11 cellular contexts compared by ENCODE assay signal in genomic region chr15:91263632-91264477, GRCh38.
DNase-seq lines count a peak whose midpoint lies in the region; ATAC-seq and TF ChIP-seq lines count a peak whose summit lies in the region.
"Had no signal": no experiment of that assay in that cellular context is flagged by ENCODE, and none has a peak within 500 bp of the region (broad histone marks: within the 10 kb centered on the region; RNA-seq: fewer than 3 reads in every experiment).

No MANE protein-coding gene starts in this region.

- H3K27me3 Mint-ChIP-seq in MCF 10A (ENCODE audit: insufficient read depth, unreplicated experiment) (no peaks in the 10 kb centered on the region), Caco-2 (ENCODE audit: insufficient read depth, unreplicated experiment) (no peaks in the 10 kb centered on the region)
- H3K27me3 Mint-ChIP-seq: brain had no signal

- 0 out of 2 replicates have a peak overlapping the region, but pooled peaks have one; percentile 19 for H3K4me2 ChIP-seq in HCT116 (ENCODE audit: low read length)

- H3K27ac ChIP-seq in HCT116 (ENCODE audit: low read depth, low read length) (no peak overlapping the region), stomach (peak overlapping the region in 4 of 5 donors; percentile 3 to 56 (median 6))
- H3K27ac ChIP-seq: SJCRH30 had no signal

- H4K20me1 ChIP-seq in HCT116 (ENCODE audit: insufficient read depth): no peaks in the 10 kb centered on the region

- POLR2A ChIA-PET in HCT116 (lab: Charles Lee) (no interaction called here), MCF 10A (lab: Yijun Ruan, JAX) (interaction anchor here (0.9 to 1.8 kb wide), 6 partner anchors 9 to 242 kb away, joined by 3 to 9 read pairs (median 4); partner anchors contain the start of gene VPS33B), Caco-2 (lab: Charles Lee) (no interaction called here)

- WGBS in stomach, 5 donors: 46 to 59% (median 57%) methylated on average over 15 of the region's 15 CpGs

- H3K4me1 ChIP-seq in HCT116 (ENCODE audit: control insufficient read depth in 1 of 2, insufficient read depth in 2 of 2, low read length in 2 of 2) (peaks cover 0 to 6% of the 10 kb centered on the region in 2 experiments; a peak in 1 of 4 replicates), stomach (peaks cover 0 to 13% (median 3%) of the 10 kb centered on the region in 4 donors), Caco-2 (no peaks in the 10 kb centered on the region)
- H3K4me1 ChIP-seq: SJCRH30 had no signal

- H2AFZ ChIP-seq in HCT116 (ENCODE audit: low read depth, low read length, poor library complexity, severe bottlenecking): no peak overlapping the region

- H3K36me3 Mint-ChIP-seq in MCF 10A (ENCODE audit: insufficient read depth, unreplicated experiment): no peaks in the 10 kb centered on the region
- no peaks in the 10 kb centered on the region for H3K36me3 Mint-ChIP-seq in Caco-2 (ENCODE audit: insufficient read depth, unreplicated experiment)
- H3K36me3 Mint-ChIP-seq: brain had no signal

- no peak for ATAC-seq in HCT116
- ATAC-seq in GM18858 (IDR thresholded peaks at IDR 0.05; ENCODE audit: unreplicated experiment): no peak
- ATAC-seq in HG03095 (IDR thresholded peaks at IDR 0.05; ENCODE audit: unreplicated experiment): no peak

- H3K36me3 ChIP-seq in HCT116 (ENCODE audit: control insufficient read depth in 1 of 2, insufficient read depth in 2 of 2, low read length in 2 of 2): no peaks in the 10 kb centered on the region
- no peaks in the 10 kb centered on the region for H3K36me3 ChIP-seq in stomach
- H3K36me3 ChIP-seq in Caco-2 (ENCODE audit: control insufficient read depth, insufficient read depth, low read length): no peaks in the 10 kb centered on the region
- H3K36me3 ChIP-seq: SJCRH30 had no signal

- TF ChIP-seq RAD21 in HCT116 (IDR thresholded peaks at IDR 0.05; ENCODE audit: low read depth): no peak

- H3K9me3 Mint-ChIP-seq in MCF 10A (ENCODE audit: unreplicated experiment) (no peaks in the 10 kb centered on the region), Caco-2 (ENCODE audit: unreplicated experiment) (no peaks in the 10 kb centered on the region)
- H3K9me3 Mint-ChIP-seq: brain had no signal

- H3K27me3 ChIP-seq in HCT116 (ENCODE audit: insufficient read depth, low read length): no peaks in the 10 kb centered on the region; the same call in 1 of the 2 replicates
- peaks cover 0 to 8% (median 5%) of the 10 kb centered on the region in 3 donors for H3K27me3 ChIP-seq in stomach
- no peaks in the 10 kb centered on the region; the same call in 1 of the 2 replicates for H3K27me3 ChIP-seq in Caco-2 (replicated peaks; ENCODE audit: control insufficient read depth, insufficient read depth, low read length)
- H3K27me3 ChIP-seq: SJCRH30 had no signal

- DNase-seq in HCT116 (ENCODE audit: low read depth, low spot score): no peak
- peak; percentile 40 for DNase-seq in MCF 10A (ENCODE audit: unreplicated experiment)
- peak; percentile 55 for DNase-seq in kidney glomerular epithelial cell (lab: John Stamatoyannopoulos, UW)
- no peak for DNase-seq in stomach
- DNase-seq in middle frontal gyrus (ENCODE audit: extremely low spot score, low spot score): no peak
- DNase-seq in Caco-2: no peak
- DNase-seq: NCI-H1436, SJCRH30 had no signal

- RAD21 ChIA-PET in HCT116 (lab: Charles Lee; ENCODE audit: low non-redundant PET in 1 of 2, low total read pairs in 2 of 2, uncharacterized antibody in 2 of 2, unreplicated experiment in 2 of 2): no interaction called here

- H3K9me3 ChIP-seq in HCT116 (ENCODE audit: control insufficient read depth in 1 of 2, insufficient read depth in 1 of 2, low read depth in 1 of 2, low read length in 2 of 2) (no peaks in the 10 kb centered on the region), stomach (no peaks in the 10 kb centered on the region), Caco-2 (no peaks in the 10 kb centered on the region)
- H3K9me3 ChIP-seq: SJCRH30 had no signal

- TF ChIP-seq EP300 in stomach (IDR thresholded peaks at IDR 0.05): no peak

- intact Hi-C loops in HCT116 (cut with micrococcal nuclease): no loop called here
- intact Hi-C loops in MCF 10A (cut with micrococcal nuclease): no loop called here
- intact Hi-C loops in stomach (cut with DNase I; ENCODE audit: low total_unique reads): no loop called here
- intact Hi-C loops in Caco-2 (cut with micrococcal nuclease; ENCODE audit: unreplicated experiment): no loop called here

- CTCF ChIA-PET in HCT116 (lab: Charles Lee) (interaction anchor here (1.3 kb wide), 1 partner anchor 16 kb away, joined by 3 read pairs; no protein-coding TSS in a partner anchor), MCF 10A (lab: Yijun Ruan, JAX) (interaction anchor here (0.6 to 2.9 kb wide), 9 partner anchors 9 to 814 kb away, joined by 3 to 24 read pairs (median 4); no protein-coding TSS in a partner anchor), Caco-2 (lab: Charles Lee) (no interaction called here)

- H3K4me3 Mint-ChIP-seq in MCF 10A (ENCODE audit: unreplicated experiment) (no peak overlapping the region), Caco-2 (ENCODE audit: unreplicated experiment) (no peak overlapping the region)
- H3K4me3 Mint-ChIP-seq: brain had no signal

- TF ChIP-seq CTCF in HCT116 (IDR thresholded peaks at IDR 0.05 in 2 of 3, conservative IDR thresholded peaks at IDR 0.05 in 1 of 3; ENCODE audit: borderline replicate concordance in 1 of 3, insufficient read depth in 1 of 3, low read depth in 2 of 3, low read length in 2 of 3) (no peak), MCF 10A (IDR thresholded peaks at IDR 0.05; ENCODE audit: unreplicated experiment) (no peak), stomach (IDR thresholded peaks at IDR 0.05) (no peak), Caco-2 (IDR thresholded peaks at IDR 0.05; ENCODE audit: insufficient read depth in 1 of 2, low read depth in 1 of 2, low read length in 1 of 2, severe bottlenecking in 1 of 2, unreplicated experiment in 1 of 2) (no peak)

- TF ChIP-seq POLR2A in HCT116 (IDR thresholded peaks at IDR 0.05; ENCODE audit: borderline replicate concordance, extremely low read depth, insufficient read depth, insufficient read length) (no peak), stomach (IDR thresholded peaks at IDR 0.05) (no peak)

- H3K4me1 Mint-ChIP-seq in MCF 10A (ENCODE audit: insufficient read depth, unreplicated experiment) (no peaks in the 10 kb centered on the region), Caco-2 (ENCODE audit: low read depth, unreplicated experiment) (no peaks in the 10 kb centered on the region)
- H3K4me1 Mint-ChIP-seq: brain had no signal

- no peak overlapping the region for H3K9ac ChIP-seq in HCT116 (ENCODE audit: low read length)

- no peak overlapping the region for H3K4me3 ChIP-seq in HCT116 (replicated peaks in 1 of 2; ENCODE audit: low read depth in 1 of 2, low read length in 2 of 2)
- no peak overlapping the region for H3K4me3 ChIP-seq in stomach
- no peak overlapping the region for H3K4me3 ChIP-seq in Caco-2 (ENCODE audit: low read depth, low read length)
- H3K4me3 ChIP-seq: SJCRH30 had no signal

- no peaks in the 10 kb centered on the region for H3K9me2 ChIP-seq in HCT116 (ENCODE audit: insufficient read depth)

- no peaks in the 10 kb centered on the region for H3K79me2 ChIP-seq in HCT116 (ENCODE audit: insufficient read depth, low read length)

- BruUV-seq in HCT116 (replicated peaks; lab: Mats Ljungman, UMichigan): no TSS peak
- no TSS peak for BruUV-seq in MCF 10A (replicated peaks; lab: Mats Ljungman, UMichigan)
- no TSS peak for BruUV-seq in Caco-2 (replicated peaks; lab: Mats Ljungman, UMichigan)

- H3K27ac Mint-ChIP-seq in MCF 10A (ENCODE audit: low read depth, unreplicated experiment) (no peak overlapping the region), Caco-2 (ENCODE audit: unreplicated experiment) (no peak overlapping the region)
- H3K27ac Mint-ChIP-seq: brain had no signal

TF ChIP-seq in HCT116, 20 proteins besides CTCF, POLR2A, EP300 and RAD21:
- TF ChIP-seq JUND (IDR thresholded peaks at IDR 0.05): no peak

Comparison
In these comparisons a context has a peak if more than half of its experiments do, and no peak if none do; other contexts are left out.
1. DNase-seq: peak in MCF 10A (single experiment) and kidney glomerular epithelial cell (single experiment); none in HCT116 (single experiment), stomach (single experiment), middle frontal gyrus (single experiment) and Caco-2 (0 of 2).